In the genomic region with DNA sequence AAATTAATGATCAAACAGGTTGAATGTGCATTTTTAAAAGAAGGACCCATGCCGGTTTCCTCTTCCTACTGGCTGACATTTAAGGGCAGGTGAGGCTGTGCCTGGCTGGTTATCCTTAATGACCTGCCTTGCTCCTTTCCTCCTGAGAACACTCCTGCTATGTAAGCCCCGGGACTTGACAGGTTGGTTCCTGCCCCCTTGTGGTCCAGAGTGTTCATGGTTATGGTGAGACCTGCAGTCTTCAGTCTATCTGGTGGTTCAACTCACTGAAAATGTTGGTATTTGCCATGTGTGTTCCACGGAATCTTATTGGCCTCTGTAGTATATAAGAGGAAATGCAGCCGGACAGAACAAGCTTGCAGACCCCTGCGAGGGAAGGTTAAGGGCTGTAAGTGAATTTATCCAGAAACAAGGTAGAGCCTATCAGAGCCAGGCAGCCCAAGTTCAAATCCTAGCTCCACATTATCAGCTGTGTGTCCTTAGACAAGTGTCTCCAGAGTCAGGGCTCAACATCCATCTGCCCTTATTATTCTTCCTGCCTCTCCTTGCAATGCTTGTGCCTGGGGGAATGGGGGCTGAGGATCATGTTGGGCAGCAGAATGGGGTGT, we compare ENCODE assay signal across 8 cellular contexts. TPM values are rescaled to one million over a fixed set of nuclear protein-coding genes. Genes with fewer than 3 reads are reported as not detected.
A peak's percentile ranks its signal among the peaks of the same experiment; 100 is the strongest.
DNase-seq lines count a peak whose midpoint lies in the region; ATAC-seq, FAIRE-seq and TF ChIP-seq lines count a peak whose summit lies in the region.

No MANE protein-coding gene starts in this region.

- H3K9me3 Mint-ChIP-seq in activated CD4-positive, alpha-beta memory T cell treated with anti-CD3 and anti-CD28 coated beads, Interleukin-2, amount 10 ng/mL, durations not matched to agents 7 days and 5 days, result no peaks in the 10 kb centered on the region

- peak; percentile 65 for DNase-seq in BE2C
- peak; percentile 32 for DNase-seq in GM19239 (ENCODE audit: insufficient read length, low spot score)
- peak; percentile 45 for DNase-seq in NCI-H2227 treated with DMSO at 0.1 percent for 48 hours (lab: John Stamatoyannopoulos, UW)
- peak; percentile 23 for DNase-seq in activated CD4-positive, alpha-beta memory T cell treated with anti-CD3 and anti-CD28 coated beads, Interleukin-2, amount 10 ng/mL, durations not matched to agents 7 days and 5 days
- DNase-seq in hepatocyte (ENCODE audit: low spot score), result peak; percentile 88
- peak; percentile 37 for DNase-seq in stimulated activated CD8-positive, alpha-beta memory T cell treated with anti-CD3 and anti-CD28 coated beads, Interleukin-4, amount 100 ng/mL, for 48 hours

- H3K36me3 ChIP-seq in BE2C, result no peaks in the 10 kb centered on the region
- no peaks in the 10 kb centered on the region for H3K36me3 ChIP-seq in hepatocyte (replicated peaks; ENCODE audit: insufficient read depth, low read depth)

- POLR2A ChIA-PET in activated CD4-positive, alpha-beta memory T cell treated with anti-CD3 and anti-CD28 coated beads, Interleukin-2, amount 10 ng/mL, durations not matched to agents 7 days and 5 days (lab: Charles Lee), result no interaction called here

- H3K27me3 ChIP-seq in BE2C, result peaks cover 26% of the 10 kb centered on the region; the same call in 1 of the 2 replicates
- peaks cover 37% of the 10 kb centered on the region for H3K27me3 ChIP-seq in hepatocyte

- H3K4me1 ChIP-seq in BE2C (no peaks in the 10 kb centered on the region), hepatocyte (ENCODE audit: insufficient read depth) (no peaks in the 10 kb centered on the region)

- no peaks in the 10 kb centered on the region for H3K4me1 Mint-ChIP-seq in activated CD4-positive, alpha-beta memory T cell treated with anti-CD3 and anti-CD28 coated beads, Interleukin-2, amount 10 ng/mL, durations not matched to agents 7 days and 5 days

- peaks cover 27% of the 10 kb centered on the region for H3K27me3 Mint-ChIP-seq in activated CD4-positive, alpha-beta memory T cell treated with anti-CD3 and anti-CD28 coated beads, Interleukin-2, amount 10 ng/mL, durations not matched to agents 7 days and 5 days

- no peaks in the 10 kb centered on the region for H3K79me2 ChIP-seq in hepatocyte

- 18% methylated on average over 5 of the region's 5 CpGs for WGBS in hepatocyte (ENCODE audit: low lambda C conversion rate, missing lambda C conversion rate)

- H3K4me3 Mint-ChIP-seq in activated CD4-positive, alpha-beta memory T cell treated with anti-CD3 and anti-CD28 coated beads, Interleukin-2, amount 10 ng/mL, durations not matched to agents 7 days and 5 days, result no peak overlapping the region

- no peak for FAIRE-seq in GM19239 (lab: Jason Lieb, UNC)

- no peaks in the 10 kb centered on the region for H3K36me3 Mint-ChIP-seq in activated CD4-positive, alpha-beta memory T cell treated with anti-CD3 and anti-CD28 coated beads, Interleukin-2, amount 10 ng/mL, durations not matched to agents 7 days and 5 days (ENCODE audit: low read depth)

- TF ChIP-seq CTCF in BE2C (IDR thresholded peaks at IDR 0.05; ENCODE audit: low read depth, low read length) (peak; percentile 83), hepatocyte (IDR thresholded peaks at IDR 0.05; ENCODE audit: poor library complexity) (peak; percentile 70)

- CTCF ChIA-PET in activated CD4-positive, alpha-beta memory T cell treated with anti-CD3 and anti-CD28 coated beads, Interleukin-2, amount 10 ng/mL, durations not matched to agents 7 days and 5 days (lab: Charles Lee), result interaction anchor here (1.0 kb wide), 2 partner anchors 9 to 310 kb away, joined by 3 read pairs; no protein-coding TSS in a partner anchor

- H3K27ac Mint-ChIP-seq in activated CD4-positive, alpha-beta memory T cell treated with anti-CD3 and anti-CD28 coated beads, Interleukin-2, amount 10 ng/mL, durations not matched to agents 7 days and 5 days, result no peak overlapping the region

- no peaks in the 10 kb centered on the region for H3K9me2 ChIP-seq in hepatocyte (replicated peaks; ENCODE audit: insufficient read depth)

- H3K4me2 ChIP-seq in hepatocyte, result no peak overlapping the region

- H4K20me1 ChIP-seq in hepatocyte (ENCODE audit: insufficient read depth, poor library complexity, severe bottlenecking), result no peaks in the 10 kb centered on the region

- H3K4me3 ChIP-seq in BE2C (ENCODE audit: low read depth, low read length), result no peak overlapping the region
- H3K4me3 ChIP-seq in hepatocyte, result no peak overlapping the region

- no peak for ATAC-seq in HG03571 (IDR thresholded peaks at IDR 0.05; ENCODE audit: unreplicated experiment)
- ATAC-seq in HG02840 (IDR thresholded peaks at IDR 0.05; ENCODE audit: low FRiP score, unreplicated experiment), result no peak

- H3K9me3 ChIP-seq in BE2C (no peaks in the 10 kb centered on the region), hepatocyte (ENCODE audit: low read depth) (no peaks in the 10 kb centered on the region)

- no peak overlapping the region for H2AFZ ChIP-seq in hepatocyte

- no peak overlapping the region for H3K27ac ChIP-seq in hepatocyte

RNA-seq across cellular contexts. Expression of a gene that starts 5.2 kb away (rescaled TPM):
- not detected for polyA plus RNA-seq in BE2C (2012; ENCODE audit: insufficient read depth, insufficient read length, low read depth)
- not detected for total RNA-seq in activated CD4-positive, alpha-beta memory T cell treated with anti-CD3 and anti-CD28 coated beads, Interleukin-2, amount 10 ng/mL, durations not matched to agents 7 days and 5 days
- total RNA-seq in hepatocyte, result not detected in 2 replicates
- polyA plus RNA-seq in hepatocyte, result not detected in 2 replicates

RNA-seq across cellular contexts. Expression of a gene that starts 23.9 kb away (rescaled TPM):
- not detected for polyA plus RNA-seq in BE2C (2012; ENCODE audit: insufficient read depth, insufficient read length, low read depth)
- not detected for total RNA-seq in activated CD4-positive, alpha-beta memory T cell treated with anti-CD3 and anti-CD28 coated beads, Interleukin-2, amount 10 ng/mL, durations not matched to agents 7 days and 5 days
- total RNA-seq in hepatocyte, result not detected in 2 replicates
- not detected in 2 replicates for polyA plus RNA-seq in hepatocyte

RNA-seq across cellular contexts. Expression of a gene that starts 44.0 kb away (rescaled TPM):
- polyA plus RNA-seq in BE2C (2012; ENCODE audit: insufficient read depth, insufficient read length, low read depth), result not detected
- total RNA-seq in activated CD4-positive, alpha-beta memory T cell treated with anti-CD3 and anti-CD28 coated beads, Interleukin-2, amount 10 ng/mL, durations not matched to agents 7 days and 5 days, result not detected
- not detected in 2 replicates for total RNA-seq in hepatocyte
- polyA plus RNA-seq in hepatocyte, result not detected in 2 replicates

Comparison
In these comparisons a context has a peak if more than half of its experiments do, and no peak if none do; other contexts are left out.
1. DNase-seq: peak in every context shown above with its lines; median percentile 88 in hepatocyte; 65 in BE2C; 45 in NCI-H2227 treated with DMSO at 0.1 percent for 48 hours; 37 in stimulated activated CD8-positive, alpha-beta memory T cell treated with anti-CD3 and anti-CD28 coated beads, Interleukin-4, amount 100 ng/mL, for 48 hours; 32 in GM19239; 23 in activated CD4-positive, alpha-beta memory T cell treated with anti-CD3 and anti-CD28 coated beads, Interleukin-2, amount 10 ng/mL, durations not matched to agents 7 days and 5 days.